8 cellular contexts compared by ENCODE assay signal in the genomic region with DNA sequence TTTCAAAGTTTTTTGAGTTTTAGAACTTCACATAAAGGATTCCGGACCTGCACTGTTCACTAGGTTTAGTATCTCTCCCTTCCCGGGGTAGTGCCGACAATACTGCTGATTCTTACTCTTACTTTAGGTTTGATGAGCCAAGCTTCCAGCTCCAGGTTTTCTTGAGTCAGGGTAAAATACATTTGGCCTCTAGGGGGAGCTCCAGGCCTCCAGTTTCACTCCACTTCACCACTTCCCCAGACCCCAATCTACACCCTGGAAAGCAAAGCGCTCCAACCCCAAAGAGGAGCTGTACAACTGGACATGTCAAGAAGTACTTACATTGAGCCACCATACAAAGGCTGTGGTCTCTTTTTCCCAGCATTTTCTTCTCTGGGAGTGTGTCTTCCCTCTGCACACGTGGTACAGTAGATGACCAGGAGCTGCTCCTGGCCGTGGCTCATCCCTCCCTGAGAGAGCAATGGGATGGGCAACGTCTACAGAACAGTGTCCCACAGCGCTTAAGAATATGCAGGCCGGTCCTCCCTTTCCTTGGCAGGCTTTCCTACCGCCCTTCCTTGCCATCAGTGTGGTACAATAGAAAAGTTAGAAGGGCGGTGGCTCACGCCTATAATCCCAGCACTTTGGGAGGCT.
DNase-seq lines count a peak whose midpoint lies in the region; ATAC-seq lines count a peak whose summit lies in the region.

No MANE protein-coding gene starts in this region.

- H3K4me3 Mint-ChIP-seq in activated T-helper 2 cell treated with anti-CD3 and anti-CD28 coated beads, Interferon-gamma antibody, Interleukin-2, Interleukin-4, amounts not matched to agents 10 μg/mL and 5 μg/mL and 100 μg/mL, durations not matched to agents 14 hours and 24 hours and 36 hours (ENCODE audit: low read depth): no peak overlapping the region

- no peaks in the 10 kb centered on the region for H3K36me3 Mint-ChIP-seq in activated T-helper 2 cell treated with anti-CD3 and anti-CD28 coated beads, Interferon-gamma antibody, Interleukin-2, Interleukin-4, amounts not matched to agents 10 μg/mL and 5 μg/mL and 100 μg/mL, durations not matched to agents 14 hours and 24 hours and 36 hours (ENCODE audit: low read depth)

- H3K27ac Mint-ChIP-seq in activated T-helper 2 cell treated with anti-CD3 and anti-CD28 coated beads, Interferon-gamma antibody, Interleukin-2, Interleukin-4, amounts not matched to agents 10 μg/mL and 5 μg/mL and 100 μg/mL, durations not matched to agents 14 hours and 24 hours and 36 hours: no peak overlapping the region

- H3K27me3 Mint-ChIP-seq in activated T-helper 2 cell treated with anti-CD3 and anti-CD28 coated beads, Interferon-gamma antibody, Interleukin-2, Interleukin-4, amounts not matched to agents 10 μg/mL and 5 μg/mL and 100 μg/mL, durations not matched to agents 14 hours and 24 hours and 36 hours (ENCODE audit: low read depth): no peaks in the 10 kb centered on the region

- no peaks in the 10 kb centered on the region for H3K9me3 Mint-ChIP-seq in activated T-helper 2 cell treated with anti-CD3 and anti-CD28 coated beads, Interferon-gamma antibody, Interleukin-2, Interleukin-4, amounts not matched to agents 10 μg/mL and 5 μg/mL and 100 μg/mL, durations not matched to agents 14 hours and 24 hours and 36 hours

- peaks cover 47% of the 10 kb centered on the region for H3K4me1 Mint-ChIP-seq in activated T-helper 2 cell treated with anti-CD3 and anti-CD28 coated beads, Interferon-gamma antibody, Interleukin-2, Interleukin-4, amounts not matched to agents 10 μg/mL and 5 μg/mL and 100 μg/mL, durations not matched to agents 14 hours and 24 hours and 36 hours (ENCODE audit: low read depth)

- no peak for ATAC-seq in GM19397 (IDR thresholded peaks at IDR 0.05; ENCODE audit: unreplicated experiment)

- DNase-seq in NCI-H1417 (lab: John Stamatoyannopoulos, UW) (peak; percentile 54 to 79 (median 55)), NCI-H1417 treated with DMSO at 0.1 percent for 48 hours (lab: John Stamatoyannopoulos, UW) (no peak), LHCN-M2 (ENCODE audit: low read depth) (peak; percentile 68), SIG-M5 treated with dmso at 0.1 percent for 504 hours (lab: John Stamatoyannopoulos, UW; ENCODE audit: unreplicated experiment) (peak; percentile 89), glomerular visceral epithelial cell (ENCODE audit: extremely low spot score) (peak; percentile 75), renal cortical epithelial cell (ENCODE audit: low read depth) (peak; percentile 54)
- peak; percentile 51 for DNase-seq in activated T-helper 2 cell treated with anti-CD3 and anti-CD28 coated beads, Interferon-gamma antibody, Interleukin-2, Interleukin-4, amounts not matched to agents 10 μg/mL and 5 μg/mL and 100 μg/mL, durations not matched to agents 14 hours and 24 hours and 36 hours (ENCODE audit: low spot score)

- intact Hi-C loops in activated T-helper 2 cell treated with anti-CD3 and anti-CD28 coated beads, Interferon-gamma antibody, Interleukin-2, Interleukin-4, amounts not matched to agents 10 μg/mL and 5 μg/mL and 100 μg/mL, durations not matched to agents 14 hours and 24 hours and 36 hours (cut with micrococcal nuclease): loop anchor here (1.0 to 5.0 kb wide), 7 partner anchors 37 to 257 kb away; a partner anchor contains a TSS
